In genomic region chr1:15485534-15486091, GRCh38 we compare ENCODE assay signal across 1 cellular context.
TF ChIP-seq lines count a peak whose summit lies in the region.

No MANE protein-coding gene starts in this region.

TF ChIP-seq in K562, 482 proteins besides CTCF, POLR2A, EP300 and RAD21:
- TF ChIP-seq ZNF384 (IDR thresholded peaks at IDR 0.05; ENCODE audit: low read depth, low read length) (no peak), CEBPG (CRISPR knock-in tag; IDR thresholded peaks at IDR 0.05) (0 out of 2 replicates have a peak, but pooled peaks have one; percentile 17), CEBPG (tag; conservative IDR thresholded peaks at IDR 0.05 in 1 of 2, IDR thresholded peaks at IDR 0.05 in 1 of 2) (no peak), KDM1A (IDR thresholded peaks at IDR 0.05) (no peak), SPI1 (IDR thresholded peaks at IDR 0.05; ENCODE audit: borderline replicate concordance, low read depth, low read length) (0 out of 2 replicates have a peak, but pooled peaks have one; percentile 36)
TF ChIP-seq in K562: peak in this region for 2.
